23 cellular contexts compared by ENCODE assay signal in genomic region chr19:49811328-49811727, GRCh38. TPM values are rescaled to one million over a fixed set of nuclear protein-coding genes. Genes with fewer than 3 reads are reported as not detected.
DNase-seq lines count a peak whose midpoint lies in the region; ATAC-seq and TF ChIP-seq lines count a peak whose summit lies in the region.
"Had no signal": no experiment of that assay in that cellular context is flagged by ENCODE, and none has a peak within 500 bp of the region (broad histone marks: within the 10 kb centered on the region; RNA-seq: fewer than 3 reads in every experiment).

No MANE protein-coding gene starts in this region.

- CTCF ChIA-PET in MCF 10A (lab: Yijun Ruan, JAX), result interaction anchor here (0.9 kb wide), 1 partner anchor 237 kb away, joined by 4 read pairs; no protein-coding TSS in a partner anchor
- CTCF ChIA-PET in mammary epithelial cell (lab: Charles Lee; ENCODE audit: low non-redundant PET), result no interaction called here
- CTCF ChIA-PET in RWPE1 (lab: Yijun Ruan, JAX), result interaction anchor here (0.6 kb wide), 1 partner anchor 111 kb away, joined by 3 read pairs; no protein-coding TSS in a partner anchor

- H3K4me2 ChIP-seq in mammary epithelial cell (ENCODE audit: insufficient read depth, low read depth, low read length), result no peak overlapping the region

- H4K20me1 ChIP-seq in mammary epithelial cell (ENCODE audit: insufficient read depth, low read length), result no peaks in the 10 kb centered on the region

- in situ Hi-C loops in mammary epithelial cell (cut with MboI; ENCODE audit: low sequenced_read_pairs in 2 of 2), result no loop called here

- H3K9me3 Mint-ChIP-seq in MCF 10A (ENCODE audit: unreplicated experiment) (peaks cover 3% of the 10 kb centered on the region), endodermal cell (no peaks in the 10 kb centered on the region)
- H3K9me3 Mint-ChIP-seq in stimulated activated effector memory CD8-positive, alpha-beta T cell treated with anti-CD3 and anti-CD28 coated beads, Interleukin-12 subunit alpha, Interleukin-12 subunit beta, amount 100 ng/mL, for 72 hours, result no peaks in the 10 kb centered on the region

- H3K27ac ChIP-seq in mammary epithelial cell (ENCODE audit: insufficient read depth, low read depth, low read length), result no peak overlapping the region
- H3K27ac ChIP-seq in RWPE1, result peak overlapping the region; percentile 84; the same call in 1 of the 2 replicates
- no peak overlapping the region for H3K27ac ChIP-seq in endodermal cell (ENCODE audit: low read depth, low read length)
- H3K27ac ChIP-seq: colonic mucosa had no signal

- H3K9ac ChIP-seq in mammary epithelial cell (ENCODE audit: insufficient read depth, low read length) (no peak overlapping the region), endodermal cell (ENCODE audit: extremely low read depth, low read length, poor library complexity, severe bottlenecking) (no peak overlapping the region)

- peaks cover 11% of the 10 kb centered on the region for H3K4me1 Mint-ChIP-seq in MCF 10A (ENCODE audit: insufficient read depth, unreplicated experiment)
- peaks cover 6% of the 10 kb centered on the region for H3K4me1 Mint-ChIP-seq in endodermal cell
- H3K4me1 Mint-ChIP-seq in stimulated activated effector memory CD8-positive, alpha-beta T cell treated with anti-CD3 and anti-CD28 coated beads, Interleukin-12 subunit alpha, Interleukin-12 subunit beta, amount 100 ng/mL, for 72 hours, result peaks cover 52% of the 10 kb centered on the region

- H3K4me1 ChIP-seq in mammary epithelial cell (ENCODE audit: insufficient read depth, low read length) (peaks cover 10% of the 10 kb centered on the region), endodermal cell (ENCODE audit: control insufficient read depth, insufficient read depth, low read length) (no peaks in the 10 kb centered on the region)
- H3K4me1 ChIP-seq: colonic mucosa had no signal

- H3K79me2 ChIP-seq in mammary epithelial cell (ENCODE audit: insufficient read depth, low read length), result no peaks in the 10 kb centered on the region

- no peak for ATAC-seq in stimulated activated effector memory CD8-positive, alpha-beta T cell treated with anti-CD3 and anti-CD28 coated beads, Interleukin-12 subunit alpha, Interleukin-12 subunit beta, amount 100 ng/mL, for 72 hours
- ATAC-seq in HG02759 (IDR thresholded peaks at IDR 0.05; ENCODE audit: unreplicated experiment), result no peak
- ATAC-seq: HCT116 had no signal

- POLR2A ChIA-PET in MCF 10A (lab: Yijun Ruan, JAX) (interaction anchor here (0.6 to 2.9 kb wide), 3 partner anchors 8 to 46 kb away, joined by 4 to 32 read pairs (median 6); partner anchors contain the start of gene AP2A1), RWPE1 (lab: Yijun Ruan, JAX; ENCODE audit: low non-redundant PET) (no interaction called here)

- no peak overlapping the region for H2AFZ ChIP-seq in mammary epithelial cell (ENCODE audit: low read depth, low read length)

- H3K4me3 Mint-ChIP-seq in MCF 10A (ENCODE audit: unreplicated experiment) (peak overlapping the region; percentile 92), endodermal cell (peak overlapping the region; percentile 84)
- peak overlapping the region; percentile 85 for H3K4me3 Mint-ChIP-seq in stimulated activated effector memory CD8-positive, alpha-beta T cell treated with anti-CD3 and anti-CD28 coated beads, Interleukin-12 subunit alpha, Interleukin-12 subunit beta, amount 100 ng/mL, for 72 hours

- no peak overlapping the region for H3K27ac Mint-ChIP-seq in MCF 10A (ENCODE audit: low read depth, unreplicated experiment)
- no peak overlapping the region for H3K27ac Mint-ChIP-seq in endodermal cell
- H3K27ac Mint-ChIP-seq in stimulated activated effector memory CD8-positive, alpha-beta T cell treated with anti-CD3 and anti-CD28 coated beads, Interleukin-12 subunit alpha, Interleukin-12 subunit beta, amount 100 ng/mL, for 72 hours, result peak overlapping the region; percentile 34

- intact Hi-C loops in MCF 10A (cut with micrococcal nuclease), result no loop called here
- intact Hi-C loops in mammary epithelial cell (cut with micrococcal nuclease), result no loop called here

- H3K36me3 ChIP-seq in mammary epithelial cell (ENCODE audit: insufficient read depth, low read length) (no peaks in the 10 kb centered on the region), endodermal cell (ENCODE audit: control insufficient read depth, insufficient read depth, low read length) (peaks cover 7% of the 10 kb centered on the region)
- H3K36me3 ChIP-seq: adrenal gland, colonic mucosa had no signal

- H3K27me3 ChIP-seq in mammary epithelial cell (ENCODE audit: insufficient read depth, low read length) (no peaks in the 10 kb centered on the region), endodermal cell (ENCODE audit: control insufficient read depth, insufficient read depth, low read length, poor library complexity, severe bottlenecking) (no peaks in the 10 kb centered on the region)
- H3K27me3 ChIP-seq: adrenal gland, colonic mucosa had no signal

- H3K9me3 ChIP-seq in mammary epithelial cell (replicated peaks; ENCODE audit: insufficient read depth, low read length), result no peaks in the 10 kb centered on the region
- no peaks in the 10 kb centered on the region for H3K9me3 ChIP-seq in endodermal cell (ENCODE audit: control insufficient read depth, low read length)
- H3K9me3 ChIP-seq: adrenal gland, colonic mucosa had no signal

- BruUV-seq in MCF 10A (replicated peaks; lab: Mats Ljungman, UMichigan) (no TSS peak), mammary epithelial cell (replicated peaks; lab: Mats Ljungman, UMichigan) (no TSS peak)

- dilution Hi-C loops in mammary epithelial cell (cut with HindIII; ENCODE audit: low sequenced_read_pairs), result loop anchor here (5.0 to 10.0 kb wide), 4 partner anchors 61 to 294 kb away; partner anchors contain the start of genes RRAS and SCAF1

- TF ChIP-seq CTCF in MCF 10A (IDR thresholded peaks at IDR 0.05; ENCODE audit: unreplicated experiment) (no peak), mammary epithelial cell (conservative IDR thresholded peaks at IDR 0.05 in 1 of 2, IDR thresholded peaks at IDR 0.05 in 1 of 2; ENCODE audit: extremely low read depth in 1 of 2, insufficient read depth in 1 of 2, low read depth in 1 of 2, low read length in 2 of 2) (no peak), RWPE1 (conservative IDR thresholded peaks at IDR 0.05; ENCODE audit: low read depth) (no peak), endodermal cell (conservative IDR thresholded peaks at IDR 0.05) (no peak)

- H3K27me3 Mint-ChIP-seq in MCF 10A (ENCODE audit: insufficient read depth, unreplicated experiment) (no peaks in the 10 kb centered on the region), endodermal cell (ENCODE audit: insufficient read depth) (peaks cover 1% of the 10 kb centered on the region)

- WGBS in mammary epithelial cell (ENCODE audit: low coverage, missing lambda C conversion rate), result 100% methylated on average over 6 of the region's 6 CpGs
- WGBS in endodermal cell (ENCODE audit: insufficient coverage in 1 of 2, insufficient read length in 1 of 2), 2 experiments, result 80 to 97% methylated on average over 1 to 6 of the region's 6 CpGs

- H3K4me3 ChIP-seq in mammary epithelial cell (replicated peaks in 1 of 3; ENCODE audit: insufficient read depth in 1 of 3, low read depth in 2 of 3, low read length in 3 of 3), result no peak overlapping the region
- H3K4me3 ChIP-seq in endodermal cell (ENCODE audit: low read length), result no peak overlapping the region
- H3K4me3 ChIP-seq: adrenal gland, colonic mucosa had no signal

- no peak for DNase-seq in MCF 10A (ENCODE audit: unreplicated experiment)
- DNase-seq in mammary epithelial cell, result no peak
- no peak for DNase-seq in RWPE1 (ENCODE audit: low spot score)
- no peak for DNase-seq in endodermal cell
- DNase-seq in stimulated activated effector memory CD8-positive, alpha-beta T cell treated with anti-CD3 and anti-CD28 coated beads, Interleukin-12 subunit alpha, Interleukin-12 subunit beta, amount 100 ng/mL, for 72 hours (ENCODE audit: low spot score in 2 of 2), result no peak
- DNase-seq in MV-4-11 (lab: John Stamatoyannopoulos, UW), result no peak
- no peak for DNase-seq in T-helper 9 cell
- DNase-seq: activated CD4-positive, alpha-beta T cell treated with anti-CD3 and anti-CD28 coated beads, Interleukin-2, amount 50 U/mL, for 4 hours; activated CD8-positive, alpha-beta memory T cell treated with anti-CD3 and anti-CD28 coated beads, Interleukin-2, amount 50 U/mL, for 4 hours; adrenal gland; C1 segment of cervical spinal cord; colonic mucosa; kidney glomerular epithelial cell; NCI-H1930; NCI-H226; NCI-H82; posterior cingulate gyrus; Right ventricle myocardium superior; stimulated activated CD8-positive, alpha-beta memory T cell treated with anti-CD3 and anti-CD28 coated beads, Interleukin-4, amount 100 ng/mL, for 48 hours; SW 1271 had no signal

- H3K36me3 Mint-ChIP-seq in MCF 10A (ENCODE audit: insufficient read depth, unreplicated experiment), result peaks cover 14% of the 10 kb centered on the region
- H3K36me3 Mint-ChIP-seq in endodermal cell (ENCODE audit: low read depth), result peaks cover 8% of the 10 kb centered on the region
- peaks cover 37% of the 10 kb centered on the region for H3K36me3 Mint-ChIP-seq in stimulated activated effector memory CD8-positive, alpha-beta T cell treated with anti-CD3 and anti-CD28 coated beads, Interleukin-12 subunit alpha, Interleukin-12 subunit beta, amount 100 ng/mL, for 72 hours

RNA-seq across cellular contexts. Expression of gene FUZ, which starts 1.8 kb away (rescaled TPM):
- total RNA-seq in MCF 10A (2022) (10.9 and 19.0 TPM in 2 replicates), mammary epithelial cell (10 to 100 TPM in 1 of 2 donors, 1 to 10 TPM in 1; 9.2 to 10.8 TPM), endodermal cell (10 to 100 TPM; 26.1 to 41.2 TPM)
- 9.0 TPM for polyA plus RNA-seq in mammary epithelial cell
- 34.3 TPM for polyA minus RNA-seq in mammary epithelial cell
- polyA plus RNA-seq in endodermal cell (2013, experiment 1 of 2), result 33.6 TPM
- polyA plus RNA-seq in endodermal cell (2013, experiment 2 of 2), result 32.8 TPM

RNA-seq across cellular contexts. Expression of gene MED25, which starts 6.8 kb away (rescaled TPM):
- total RNA-seq in MCF 10A (2022) (39.9 and 43.2 TPM in 2 replicates), mammary epithelial cell (10 to 100 TPM; 18.3 to 51.8 TPM), endodermal cell (10 to 100 TPM; 89.1 to 90.0 TPM)
- 29.7 TPM for polyA plus RNA-seq in mammary epithelial cell
- polyA minus RNA-seq in mammary epithelial cell, result 45.4 TPM
- polyA plus RNA-seq in endodermal cell (2013, experiment 1 of 2), result 83.7 TPM
- 73.4 TPM for polyA plus RNA-seq in endodermal cell (2013, experiment 2 of 2)

RNA-seq across cellular contexts. Expression of gene PTOV1, which starts 39.6 kb away (rescaled TPM):
- total RNA-seq in MCF 10A (2022) (68.5 and 78.8 TPM in 2 replicates), mammary epithelial cell (10 to 100 TPM; 28.8 to 85.6 TPM), endodermal cell (100 to 1,000 TPM; 279 to 287 TPM)
- 57.1 TPM for polyA plus RNA-seq in mammary epithelial cell
- polyA minus RNA-seq in mammary epithelial cell, result 50.3 TPM
- 359 TPM for polyA plus RNA-seq in endodermal cell (2013, experiment 1 of 2)
- 302 TPM for polyA plus RNA-seq in endodermal cell (2013, experiment 2 of 2)

RNA-seq across cellular contexts. Expression of gene AP2A1, which starts 44.5 kb away (rescaled TPM):
- total RNA-seq in MCF 10A (2022) (70.5 and 80.0 TPM in 2 replicates), mammary epithelial cell (10 to 100 TPM; 70.3 to 98.8 TPM), endodermal cell (100 to 1,000 TPM; 100 to 110 TPM)
- 78.2 TPM for polyA plus RNA-seq in mammary epithelial cell
- polyA minus RNA-seq in mammary epithelial cell, result 70.8 TPM
- 80.4 TPM for polyA plus RNA-seq in endodermal cell (2013, experiment 1 of 2)
- polyA plus RNA-seq in endodermal cell (2013, experiment 2 of 2), result 71.7 TPM

RNA-seq across cellular contexts. Expression of gene TSKS, which starts 48.2 kb away (rescaled TPM):
- not detected in 2 replicates for total RNA-seq in MCF 10A (2022)
- not detected for total RNA-seq in mammary epithelial cell
- polyA plus RNA-seq in mammary epithelial cell, result not detected
- polyA minus RNA-seq in mammary epithelial cell, result not detected
- total RNA-seq in endodermal cell, result under 1 TPM in 1 of 2 donors, not detected in 1; 0.31 TPM
- not detected for polyA plus RNA-seq in endodermal cell (2013, experiment 1 of 2)
- polyA plus RNA-seq in endodermal cell (2013, experiment 2 of 2), result not detected
- total RNA-seq: colonic mucosa, OCI-LY7 had no signal
